In genomic region chr17:57553991-57554825, GRCh38 we compare ENCODE assay signal across 1 cellular context.
TF ChIP-seq lines count a peak whose summit lies in the region.

No MANE protein-coding gene starts in this region.

TF ChIP-seq in HepG2, 621 proteins besides CTCF, POLR2A, EP300 and RAD21 (continued from another document):
- TF ChIP-seq CERS6 (CRISPR knock-in tag; IDR thresholded peaks at IDR 0.05) (no peak), FOXO4 (CRISPR knock-in tag; conservative IDR thresholded peaks at IDR 0.05) (0 out of 2 replicates have a peak, but pooled peaks have one; percentile 70), ZNF605 (CRISPR knock-in tag; IDR thresholded peaks at IDR 0.05) (no peak), ZNF280D (CRISPR knock-in tag; IDR thresholded peaks at IDR 0.05) (no peak), ZNF772 (CRISPR knock-in tag; IDR thresholded peaks at IDR 0.05) (no peak), ZNF24 (IDR thresholded peaks at IDR 0.05) (no peak), STAG1 (CRISPR knock-in tag; IDR thresholded peaks at IDR 0.05) (no peak), E2F5 (CRISPR knock-in tag; conservative IDR thresholded peaks at IDR 0.05) (no peak), NKX3-1 (CRISPR knock-in tag; IDR thresholded peaks at IDR 0.05) (no peak), ZBTB20 (CRISPR knock-in tag; IDR thresholded peaks at IDR 0.05; ENCODE audit: borderline replicate concordance, low read depth) (no peak), ZNF354B (CRISPR knock-in tag; IDR thresholded peaks at IDR 0.05) (no peak), ZZZ3 (CRISPR knock-in tag; IDR thresholded peaks at IDR 0.05; ENCODE audit: borderline replicate concordance) (no peak), ZNF737 (CRISPR knock-in tag; IDR thresholded peaks at IDR 0.05; ENCODE audit: borderline replicate concordance) (no peak), ZNF788 (CRISPR knock-in tag; IDR thresholded peaks at IDR 0.05; ENCODE audit: borderline replicate concordance) (no peak), ZBTB33 (CRISPR knock-in tag; IDR thresholded peaks at IDR 0.05) (peak; percentile 96), DNMT1 (CRISPR knock-in tag; IDR thresholded peaks at IDR 0.05) (no peak), JARID2 (CRISPR knock-in tag; IDR thresholded peaks at IDR 0.05; ENCODE audit: insufficient replicate concordance) (no peak), SMC3 (IDR thresholded peaks at IDR 0.05; ENCODE audit: low read length) (no peak), ZNF781 (CRISPR knock-in tag; IDR thresholded peaks at IDR 0.05; ENCODE audit: borderline replicate concordance, not compliant biosample characterization) (no peak), ZNF768 (CRISPR knock-in tag; IDR thresholded peaks at IDR 0.05) (peak; percentile 85), EHMT2 (IDR thresholded peaks at IDR 0.05; ENCODE audit: borderline replicate concordance, low read depth, low read length) (no peak)
